1 cellular context compared by ENCODE assay signal in the genomic region with DNA sequence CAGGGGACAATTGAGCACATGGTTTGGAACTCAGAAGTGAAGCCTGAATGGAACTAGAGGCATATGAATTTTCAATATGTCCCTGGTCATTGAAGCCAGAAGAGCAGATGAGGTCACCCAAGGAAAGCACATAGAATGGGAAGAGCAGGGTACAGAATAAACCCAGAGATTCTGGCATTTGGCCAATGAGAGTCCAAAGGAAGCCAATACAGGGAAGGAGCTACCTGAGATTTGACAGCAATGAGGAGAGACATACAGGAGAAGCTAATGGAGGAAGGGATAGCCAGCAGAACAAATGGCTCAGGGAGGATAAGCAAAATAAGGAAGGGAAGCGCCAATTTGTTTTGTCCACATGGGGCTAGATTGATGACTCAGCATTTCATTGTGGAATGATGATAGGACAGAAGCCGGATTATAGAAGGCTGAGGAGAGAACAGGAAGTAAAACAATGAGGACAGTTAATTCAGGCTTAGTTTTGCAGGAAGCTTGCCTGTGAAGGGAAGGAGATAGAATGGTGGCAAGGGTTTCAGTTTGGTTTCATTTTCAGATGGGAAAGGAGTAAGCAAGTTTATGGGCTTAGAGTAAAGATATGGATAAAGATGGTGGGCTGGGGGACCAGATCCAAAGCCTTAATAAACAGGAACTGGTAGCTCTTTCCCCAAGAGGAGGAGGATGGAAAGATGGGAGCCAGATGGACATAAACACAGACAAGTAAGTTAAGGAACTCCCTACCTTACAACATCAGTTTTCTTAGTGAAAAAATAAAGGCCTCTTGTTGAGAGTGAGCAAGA.
TF ChIP-seq lines count a peak whose summit lies in the region.

No MANE protein-coding gene starts in this region.

TF ChIP-seq in K562, 482 proteins besides CTCF, POLR2A, EP300 and RAD21 (continued from another document and continues in another):
- TF ChIP-seq NFE2L1 (tag; IDR thresholded peaks at IDR 0.05; ENCODE audit: borderline replicate concordance, low read depth), result peak; percentile 95
- TF ChIP-seq ZNF12 (CRISPR knock-in tag; IDR thresholded peaks at IDR 0.05), result no peak
- TF ChIP-seq KDM1A (IDR thresholded peaks at IDR 0.05), result peak; percentile 56 to 66
- TF ChIP-seq, protein P1, sequence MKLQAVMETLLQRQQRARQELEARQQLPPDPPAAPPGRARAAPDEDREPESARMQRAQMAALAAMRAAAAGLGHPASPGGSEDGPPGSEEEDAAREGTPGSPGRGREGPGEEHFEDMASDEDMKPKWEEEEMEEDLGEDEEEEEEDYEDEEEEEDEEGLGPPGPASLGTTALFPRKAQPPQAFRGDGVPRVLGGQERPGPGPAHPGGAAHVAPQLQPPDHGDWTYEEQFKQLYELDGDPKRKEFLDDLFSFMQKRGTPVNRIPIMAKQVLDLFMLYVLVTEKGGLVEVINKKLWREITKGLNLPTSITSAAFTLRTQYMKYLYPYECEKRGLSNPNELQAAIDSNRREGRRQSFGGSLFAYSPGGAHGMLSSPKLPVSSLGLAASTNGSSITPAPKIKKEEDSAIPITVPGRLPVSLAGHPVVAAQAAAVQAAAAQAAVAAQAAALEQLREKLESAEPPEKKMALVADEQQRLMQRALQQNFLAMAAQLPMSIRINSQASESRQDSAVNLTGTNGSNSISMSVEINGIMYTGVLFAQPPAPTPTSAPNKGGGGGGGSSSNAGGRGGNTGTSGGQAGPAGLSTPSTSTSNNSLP (IDR thresholded peaks at IDR 0.05; ENCODE audit: borderline replicate concordance, low read depth, low read length), result peak; percentile 86
- no peak for TF ChIP-seq NR2F6 (CRISPR knock-in tag; IDR thresholded peaks at IDR 0.05)
- TF ChIP-seq, protein P2, sequence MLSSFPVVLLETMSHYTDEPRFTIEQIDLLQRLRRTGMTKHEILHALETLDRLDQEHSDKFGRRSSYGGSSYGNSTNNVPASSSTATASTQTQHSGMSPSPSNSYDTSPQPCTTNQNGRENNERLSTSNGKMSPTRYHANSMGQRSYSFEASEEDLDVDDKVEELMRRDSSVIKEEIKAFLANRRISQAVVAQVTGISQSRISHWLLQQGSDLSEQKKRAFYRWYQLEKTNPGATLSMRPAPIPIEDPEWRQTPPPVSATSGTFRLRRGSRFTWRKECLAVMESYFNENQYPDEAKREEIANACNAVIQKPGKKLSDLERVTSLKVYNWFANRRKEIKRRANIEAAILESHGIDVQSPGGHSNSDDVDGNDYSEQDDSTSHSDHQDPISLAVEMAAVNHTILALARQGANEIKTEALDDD (IDR thresholded peaks at IDR 0.05), result no peak
- no peak for TF ChIP-seq TFAM (CRISPR knock-in tag; conservative IDR thresholded peaks at IDR 0.05)
- TF ChIP-seq, protein P3, sequence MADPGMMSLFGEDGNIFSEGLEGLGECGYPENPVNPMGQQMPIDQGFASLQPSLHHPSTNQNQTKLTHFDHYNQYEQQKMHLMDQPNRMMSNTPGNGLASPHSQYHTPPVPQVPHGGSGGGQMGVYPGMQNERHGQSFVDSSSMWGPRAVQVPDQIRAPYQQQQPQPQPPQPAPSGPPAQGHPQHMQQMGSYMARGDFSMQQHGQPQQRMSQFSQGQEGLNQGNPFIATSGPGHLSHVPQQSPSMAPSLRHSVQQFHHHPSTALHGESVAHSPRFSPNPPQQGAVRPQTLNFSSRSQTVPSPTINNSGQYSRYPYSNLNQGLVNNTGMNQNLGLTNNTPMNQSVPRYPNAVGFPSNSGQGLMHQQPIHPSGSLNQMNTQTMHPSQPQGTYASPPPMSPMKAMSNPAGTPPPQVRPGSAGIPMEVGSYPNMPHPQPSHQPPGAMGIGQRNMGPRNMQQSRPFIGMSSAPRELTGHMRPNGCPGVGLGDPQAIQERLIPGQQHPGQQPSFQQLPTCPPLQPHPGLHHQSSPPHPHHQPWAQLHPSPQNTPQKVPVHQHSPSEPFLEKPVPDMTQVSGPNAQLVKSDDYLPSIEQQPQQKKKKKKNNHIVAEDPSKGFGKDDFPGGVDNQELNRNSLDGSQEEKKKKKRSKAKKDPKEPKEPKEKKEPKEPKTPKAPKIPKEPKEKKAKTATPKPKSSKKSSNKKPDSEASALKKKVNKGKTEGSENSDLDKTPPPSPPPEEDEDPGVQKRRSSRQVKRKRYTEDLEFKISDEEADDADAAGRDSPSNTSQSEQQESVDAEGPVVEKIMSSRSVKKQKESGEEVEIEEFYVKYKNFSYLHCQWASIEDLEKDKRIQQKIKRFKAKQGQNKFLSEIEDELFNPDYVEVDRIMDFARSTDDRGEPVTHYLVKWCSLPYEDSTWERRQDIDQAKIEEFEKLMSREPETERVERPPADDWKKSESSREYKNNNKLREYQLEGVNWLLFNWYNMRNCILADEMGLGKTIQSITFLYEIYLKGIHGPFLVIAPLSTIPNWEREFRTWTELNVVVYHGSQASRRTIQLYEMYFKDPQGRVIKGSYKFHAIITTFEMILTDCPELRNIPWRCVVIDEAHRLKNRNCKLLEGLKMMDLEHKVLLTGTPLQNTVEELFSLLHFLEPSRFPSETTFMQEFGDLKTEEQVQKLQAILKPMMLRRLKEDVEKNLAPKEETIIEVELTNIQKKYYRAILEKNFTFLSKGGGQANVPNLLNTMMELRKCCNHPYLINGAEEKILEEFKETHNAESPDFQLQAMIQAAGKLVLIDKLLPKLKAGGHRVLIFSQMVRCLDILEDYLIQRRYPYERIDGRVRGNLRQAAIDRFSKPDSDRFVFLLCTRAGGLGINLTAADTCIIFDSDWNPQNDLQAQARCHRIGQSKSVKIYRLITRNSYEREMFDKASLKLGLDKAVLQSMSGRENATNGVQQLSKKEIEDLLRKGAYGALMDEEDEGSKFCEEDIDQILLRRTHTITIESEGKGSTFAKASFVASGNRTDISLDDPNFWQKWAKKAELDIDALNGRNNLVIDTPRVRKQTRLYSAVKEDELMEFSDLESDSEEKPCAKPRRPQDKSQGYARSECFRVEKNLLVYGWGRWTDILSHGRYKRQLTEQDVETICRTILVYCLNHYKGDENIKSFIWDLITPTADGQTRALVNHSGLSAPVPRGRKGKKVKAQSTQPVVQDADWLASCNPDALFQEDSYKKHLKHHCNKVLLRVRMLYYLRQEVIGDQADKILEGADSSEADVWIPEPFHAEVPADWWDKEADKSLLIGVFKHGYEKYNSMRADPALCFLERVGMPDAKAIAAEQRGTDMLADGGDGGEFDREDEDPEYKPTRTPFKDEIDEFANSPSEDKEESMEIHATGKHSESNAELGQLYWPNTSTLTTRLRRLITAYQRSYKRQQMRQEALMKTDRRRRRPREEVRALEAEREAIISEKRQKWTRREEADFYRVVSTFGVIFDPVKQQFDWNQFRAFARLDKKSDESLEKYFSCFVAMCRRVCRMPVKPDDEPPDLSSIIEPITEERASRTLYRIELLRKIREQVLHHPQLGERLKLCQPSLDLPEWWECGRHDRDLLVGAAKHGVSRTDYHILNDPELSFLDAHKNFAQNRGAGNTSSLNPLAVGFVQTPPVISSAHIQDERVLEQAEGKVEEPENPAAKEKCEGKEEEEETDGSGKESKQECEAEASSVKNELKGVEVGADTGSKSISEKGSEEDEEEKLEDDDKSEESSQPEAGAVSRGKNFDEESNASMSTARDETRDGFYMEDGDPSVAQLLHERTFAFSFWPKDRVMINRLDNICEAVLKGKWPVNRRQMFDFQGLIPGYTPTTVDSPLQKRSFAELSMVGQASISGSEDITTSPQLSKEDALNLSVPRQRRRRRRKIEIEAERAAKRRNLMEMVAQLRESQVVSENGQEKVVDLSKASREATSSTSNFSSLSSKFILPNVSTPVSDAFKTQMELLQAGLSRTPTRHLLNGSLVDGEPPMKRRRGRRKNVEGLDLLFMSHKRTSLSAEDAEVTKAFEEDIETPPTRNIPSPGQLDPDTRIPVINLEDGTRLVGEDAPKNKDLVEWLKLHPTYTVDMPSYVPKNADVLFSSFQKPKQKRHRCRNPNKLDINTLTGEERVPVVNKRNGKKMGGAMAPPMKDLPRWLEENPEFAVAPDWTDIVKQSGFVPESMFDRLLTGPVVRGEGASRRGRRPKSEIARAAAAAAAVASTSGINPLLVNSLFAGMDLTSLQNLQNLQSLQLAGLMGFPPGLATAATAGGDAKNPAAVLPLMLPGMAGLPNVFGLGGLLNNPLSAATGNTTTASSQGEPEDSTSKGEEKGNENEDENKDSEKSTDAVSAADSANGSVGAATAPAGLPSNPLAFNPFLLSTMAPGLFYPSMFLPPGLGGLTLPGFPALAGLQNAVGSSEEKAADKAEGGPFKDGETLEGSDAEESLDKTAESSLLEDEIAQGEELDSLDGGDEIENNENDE (IDR thresholded peaks at IDR 0.05; ENCODE audit: low read depth, low read length), result no peak
- TF ChIP-seq TCFL5 (CRISPR knock-in tag; conservative IDR thresholded peaks at IDR 0.05), result no peak
- TF ChIP-seq NR4A1 (CRISPR knock-in tag; IDR thresholded peaks at IDR 0.05), result no peak
- TF ChIP-seq NR4A1 (tag; IDR thresholded peaks at IDR 0.05), result no peak
- TF ChIP-seq SP1 (CRISPR knock-in tag; IDR thresholded peaks at IDR 0.05), result no peak
- TF ChIP-seq, protein P4, sequence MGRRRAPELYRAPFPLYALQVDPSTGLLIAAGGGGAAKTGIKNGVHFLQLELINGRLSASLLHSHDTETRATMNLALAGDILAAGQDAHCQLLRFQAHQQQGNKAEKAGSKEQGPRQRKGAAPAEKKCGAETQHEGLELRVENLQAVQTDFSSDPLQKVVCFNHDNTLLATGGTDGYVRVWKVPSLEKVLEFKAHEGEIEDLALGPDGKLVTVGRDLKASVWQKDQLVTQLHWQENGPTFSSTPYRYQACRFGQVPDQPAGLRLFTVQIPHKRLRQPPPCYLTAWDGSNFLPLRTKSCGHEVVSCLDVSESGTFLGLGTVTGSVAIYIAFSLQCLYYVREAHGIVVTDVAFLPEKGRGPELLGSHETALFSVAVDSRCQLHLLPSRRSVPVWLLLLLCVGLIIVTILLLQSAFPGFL (CRISPR knock-in tag; IDR thresholded peaks at IDR 0.05), result no peak
- TF ChIP-seq, protein P5, sequence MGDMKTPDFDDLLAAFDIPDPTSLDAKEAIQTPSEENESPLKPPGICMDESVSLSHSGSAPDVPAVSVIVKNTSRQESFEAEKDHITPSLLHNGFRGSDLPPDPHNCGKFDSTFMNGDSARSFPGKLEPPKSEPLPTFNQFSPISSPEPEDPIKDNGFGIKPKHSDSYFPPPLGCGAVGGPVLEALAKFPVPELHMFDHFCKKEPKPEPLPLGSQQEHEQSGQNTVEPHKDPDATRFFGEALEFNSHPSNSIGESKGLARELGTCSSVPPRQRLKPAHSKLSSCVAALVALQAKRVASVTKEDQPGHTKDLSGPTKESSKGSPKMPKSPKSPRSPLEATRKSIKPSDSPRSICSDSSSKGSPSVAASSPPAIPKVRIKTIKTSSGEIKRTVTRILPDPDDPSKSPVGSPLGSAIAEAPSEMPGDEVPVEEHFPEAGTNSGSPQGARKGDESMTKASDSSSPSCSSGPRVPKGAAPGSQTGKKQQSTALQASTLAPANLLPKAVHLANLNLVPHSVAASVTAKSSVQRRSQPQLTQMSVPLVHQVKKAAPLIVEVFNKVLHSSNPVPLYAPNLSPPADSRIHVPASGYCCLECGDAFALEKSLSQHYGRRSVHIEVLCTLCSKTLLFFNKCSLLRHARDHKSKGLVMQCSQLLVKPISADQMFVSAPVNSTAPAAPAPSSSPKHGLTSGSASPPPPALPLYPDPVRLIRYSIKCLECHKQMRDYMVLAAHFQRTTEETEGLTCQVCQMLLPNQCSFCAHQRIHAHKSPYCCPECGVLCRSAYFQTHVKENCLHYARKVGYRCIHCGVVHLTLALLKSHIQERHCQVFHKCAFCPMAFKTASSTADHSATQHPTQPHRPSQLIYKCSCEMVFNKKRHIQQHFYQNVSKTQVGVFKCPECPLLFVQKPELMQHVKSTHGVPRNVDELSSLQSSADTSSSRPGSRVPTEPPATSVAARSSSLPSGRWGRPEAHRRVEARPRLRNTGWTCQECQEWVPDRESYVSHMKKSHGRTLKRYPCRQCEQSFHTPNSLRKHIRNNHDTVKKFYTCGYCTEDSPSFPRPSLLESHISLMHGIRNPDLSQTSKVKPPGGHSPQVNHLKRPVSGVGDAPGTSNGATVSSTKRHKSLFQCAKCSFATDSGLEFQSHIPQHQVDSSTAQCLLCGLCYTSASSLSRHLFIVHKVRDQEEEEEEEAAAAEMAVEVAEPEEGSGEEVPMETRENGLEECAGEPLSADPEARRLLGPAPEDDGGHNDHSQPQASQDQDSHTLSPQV (IDR thresholded peaks at IDR 0.05), result peak; percentile 92
- no peak for TF ChIP-seq ZFP1 (CRISPR knock-in tag; IDR thresholded peaks at IDR 0.05)
- no peak for TF ChIP-seq PHB (CRISPR knock-in tag; IDR thresholded peaks at IDR 0.05)
- no peak for TF ChIP-seq ETV5 (CRISPR knock-in tag; IDR thresholded peaks at IDR 0.05; ENCODE audit: low read depth)
- peak; percentile 100 for TF ChIP-seq C11orf30 (IDR thresholded peaks at IDR 0.05; ENCODE audit: low read depth)
- TF ChIP-seq FUS (optimal IDR thresholded peaks at IDR 0.05; ENCODE audit: low read depth, low read length), result no peak
- no peak; the same call in 1 of the 2 replicates for TF ChIP-seq ELF2 (CRISPR knock-in tag; IDR thresholded peaks at IDR 0.05)
- TF ChIP-seq MAFK (IDR thresholded peaks at IDR 0.05; ENCODE audit: low read length), result peak; percentile 100
- TF ChIP-seq CHD2 (IDR thresholded peaks at IDR 0.05; ENCODE audit: low read depth, low read length), result no peak
- TF ChIP-seq MEIS2 (IDR thresholded peaks at IDR 0.05; ENCODE audit: partially characterized antibody), result no peak
- no peak for TF ChIP-seq RBM15 (IDR thresholded peaks at IDR 0.05; ENCODE audit: insufficient read depth, low read length)
- TF ChIP-seq, protein P6, sequence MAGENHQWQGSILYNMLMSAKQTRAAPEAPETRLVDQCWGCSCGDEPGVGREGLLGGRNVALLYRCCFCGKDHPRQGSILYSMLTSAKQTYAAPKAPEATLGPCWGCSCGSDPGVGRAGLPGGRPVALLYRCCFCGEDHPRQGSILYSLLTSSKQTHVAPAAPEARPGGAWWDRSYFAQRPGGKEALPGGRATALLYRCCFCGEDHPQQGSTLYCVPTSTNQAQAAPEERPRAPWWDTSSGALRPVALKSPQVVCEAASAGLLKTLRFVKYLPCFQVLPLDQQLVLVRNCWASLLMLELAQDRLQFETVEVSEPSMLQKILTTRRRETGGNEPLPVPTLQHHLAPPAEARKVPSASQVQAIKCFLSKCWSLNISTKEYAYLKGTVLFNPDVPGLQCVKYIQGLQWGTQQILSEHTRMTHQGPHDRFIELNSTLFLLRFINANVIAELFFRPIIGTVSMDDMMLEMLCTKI (IDR thresholded peaks at IDR 0.05; ENCODE audit: partially characterized antibody), result no peak
- TF ChIP-seq, protein P7, sequence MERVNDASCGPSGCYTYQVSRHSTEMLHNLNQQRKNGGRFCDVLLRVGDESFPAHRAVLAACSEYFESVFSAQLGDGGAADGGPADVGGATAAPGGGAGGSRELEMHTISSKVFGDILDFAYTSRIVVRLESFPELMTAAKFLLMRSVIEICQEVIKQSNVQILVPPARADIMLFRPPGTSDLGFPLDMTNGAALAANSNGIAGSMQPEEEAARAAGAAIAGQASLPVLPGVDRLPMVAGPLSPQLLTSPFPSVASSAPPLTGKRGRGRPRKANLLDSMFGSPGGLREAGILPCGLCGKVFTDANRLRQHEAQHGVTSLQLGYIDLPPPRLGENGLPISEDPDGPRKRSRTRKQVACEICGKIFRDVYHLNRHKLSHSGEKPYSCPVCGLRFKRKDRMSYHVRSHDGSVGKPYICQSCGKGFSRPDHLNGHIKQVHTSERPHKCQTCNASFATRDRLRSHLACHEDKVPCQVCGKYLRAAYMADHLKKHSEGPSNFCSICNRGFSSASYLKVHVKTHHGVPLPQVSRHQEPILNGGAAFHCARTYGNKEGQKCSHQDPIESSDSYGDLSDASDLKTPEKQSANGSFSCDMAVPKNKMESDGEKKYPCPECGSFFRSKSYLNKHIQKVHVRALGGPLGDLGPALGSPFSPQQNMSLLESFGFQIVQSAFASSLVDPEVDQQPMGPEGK (CRISPR knock-in tag; IDR thresholded peaks at IDR 0.05; ENCODE audit: borderline replicate concordance), result no peak
